In genomic region chr9:19371942-19372341, GRCh38 we compare ENCODE assay signal across 14 cellular contexts. TPM values are rescaled to one million over a fixed set of nuclear protein-coding genes. Genes with fewer than 3 reads are reported as not detected.
DNase-seq lines count a peak whose midpoint lies in the region; ATAC-seq and TF ChIP-seq lines count a peak whose summit lies in the region.
"Had no signal": no experiment of that assay in that cellular context is flagged by ENCODE, and none has a peak within 500 bp of the region (broad histone marks: within the 10 kb centered on the region; RNA-seq: fewer than 3 reads in every experiment).

No MANE protein-coding gene starts in this region.

- no peak for ATAC-seq in HG03469 (IDR thresholded peaks at IDR 0.05; ENCODE audit: unreplicated experiment)
- ATAC-seq: left lung had no signal

- no peak overlapping the region for H3K4me2 ChIP-seq in GM23248 (ENCODE audit: unreplicated experiment)

- H4K20me1 ChIP-seq in GM23248 (ENCODE audit: insufficient read depth), result no peaks in the 10 kb centered on the region; the same call in 1 of the 2 replicates

- no peaks in the 10 kb centered on the region for H3K4me1 Mint-ChIP-seq in progenitor cell of endocrine pancreas (ENCODE audit: low read depth)

- peaks cover 27% of the 10 kb centered on the region for H3K36me3 Mint-ChIP-seq in progenitor cell of endocrine pancreas (ENCODE audit: insufficient read depth)

- H3K27ac Mint-ChIP-seq in progenitor cell of endocrine pancreas, result no peak overlapping the region

- in situ Hi-C loops in GM23248 (cut with MboI), result no loop called here

- peaks cover 2% of the 10 kb centered on the region for H3K79me2 ChIP-seq in GM23248 (ENCODE audit: insufficient read depth)

- H3K27me3 Mint-ChIP-seq in progenitor cell of endocrine pancreas, result no peaks in the 10 kb centered on the region

- H3K9ac ChIP-seq in GM23248, result no peak overlapping the region

- no peak overlapping the region for H3K4me3 ChIP-seq in GM23248
- H3K4me3 ChIP-seq in LNCaP clone FGC (ENCODE audit: low read depth, low read length), result no peak overlapping the region
- H3K4me3 ChIP-seq: left lung had no signal

- no peak overlapping the region for H2AFZ ChIP-seq in GM23248

- H3K9me2 ChIP-seq in GM23248 (ENCODE audit: insufficient read depth), result no peaks in the 10 kb centered on the region

- H3K27ac ChIP-seq in GM23248, result peak overlapping the region; percentile 14; the same call in 1 of the 2 replicates

- no peaks in the 10 kb centered on the region for H3K9me3 ChIP-seq in GM23248 (ENCODE audit: low read depth)
- H3K9me3 ChIP-seq: left lung had no signal

- H3K36me3 ChIP-seq in GM23248 (ENCODE audit: low read depth), result peaks cover 37% of the 10 kb centered on the region

- DNase-seq in GM23248 (peak; percentile 28), LNCaP clone FGC (ENCODE audit: low read depth) (no peak), SW480 (ENCODE audit: low spot score) (peak; percentile 29), left kidney (ENCODE audit: low read depth, low spot score) (peak; percentile 5), progenitor cell of endocrine pancreas (ENCODE audit: low spot score, unreplicated experiment) (no peak), midbrain (lab: John Stamatoyannopoulos, UW) (no peak)
- DNase-seq: activated CD4-positive, alpha-beta T cell treated with anti-CD3 and anti-CD28 coated beads for 1 hour; activated effector memory CD4-positive, alpha-beta T cell treated with Interleukin-2 at 50 U/mL for 16 hours; left lung; NCI-H1694 treated with DMSO at 0.1 percent for 48 hours; occipital lobe; stimulated activated CD4-positive, alpha-beta T cell treated with anti-CD3 and anti-CD28 coated beads, Interleukin-1b, Interleukin-23, amount 100 ng/mL, for 48 hours; stimulated activated naive CD4-positive, alpha-beta T cell treated with Interleukin-2 at 50 U/mL for 16 hours had no signal

- peaks cover 73% of the 10 kb centered on the region for H3F3A ChIP-seq in GM23248 (ENCODE audit: insufficient read depth)

- no peaks in the 10 kb centered on the region for H3K27me3 ChIP-seq in GM23248 (replicated peaks; ENCODE audit: insufficient read depth)
- H3K27me3 ChIP-seq: left lung had no signal

- no peak overlapping the region for H3K4me3 Mint-ChIP-seq in progenitor cell of endocrine pancreas (ENCODE audit: low read depth)

- no peaks in the 10 kb centered on the region for H3K9me3 Mint-ChIP-seq in progenitor cell of endocrine pancreas (ENCODE audit: low read depth)

- TF ChIP-seq CTCF in LNCaP clone FGC (IDR thresholded peaks at IDR 0.05; ENCODE audit: control insufficient read depth, extremely low read depth, insufficient read depth) (peak; percentile 35), progenitor cell of endocrine pancreas (IDR thresholded peaks at IDR 0.05; ENCODE audit: unreplicated experiment) (no peak)

- peaks cover 24% of the 10 kb centered on the region for H3K4me1 ChIP-seq in GM23248 (ENCODE audit: insufficient read depth)

- 52% methylated on average over 5 of the region's 5 CpGs for WGBS in GM23248 (ENCODE audit: low coverage in 1 of 2, low lambda C conversion rate in 2 of 2, missing lambda C conversion rate in 2 of 2), 2 experiments

RNA-seq across cellular contexts. Expression of gene RPS6, which starts 8.1 kb away (rescaled TPM):
- 857 and 958 TPM in 2 replicates for total RNA-seq in GM23248 (2014; rRNA removed; shearing (Covaris generic))
- polyA plus RNA-seq in GM23248 (2016; fragmentation: Nextera tagmentation; extraction: Ambion mirVana), result 986 and 991 TPM in 2 replicates
- 2,142 and 2,210 TPM in 2 replicates for total RNA-seq in progenitor cell of endocrine pancreas

RNA-seq across cellular contexts. Expression of gene ACER2, which starts 36.9 kb away (rescaled TPM):
- total RNA-seq in GM23248 (2014; rRNA removed; shearing (Covaris generic)), result 0.76 and 3.7 TPM in 2 replicates
- polyA plus RNA-seq in GM23248 (2016; fragmentation: Nextera tagmentation; extraction: Ambion mirVana), result 0.30 and 0.48 TPM in 2 replicates
- total RNA-seq in progenitor cell of endocrine pancreas, result 7.5 and 8.4 TPM in 2 replicates

Comparison
In these comparisons a context has a peak if more than half of its experiments do, and no peak if none do; other contexts are left out.
1. DNase-seq: peak in GM23248 (single experiment), SW480 (single experiment) and left kidney (single experiment); none in LNCaP clone FGC (single experiment), progenitor cell of endocrine pancreas (single experiment) and midbrain (single experiment).